ENCODE assay signal across 14 cellular contexts in the genomic region with DNA sequence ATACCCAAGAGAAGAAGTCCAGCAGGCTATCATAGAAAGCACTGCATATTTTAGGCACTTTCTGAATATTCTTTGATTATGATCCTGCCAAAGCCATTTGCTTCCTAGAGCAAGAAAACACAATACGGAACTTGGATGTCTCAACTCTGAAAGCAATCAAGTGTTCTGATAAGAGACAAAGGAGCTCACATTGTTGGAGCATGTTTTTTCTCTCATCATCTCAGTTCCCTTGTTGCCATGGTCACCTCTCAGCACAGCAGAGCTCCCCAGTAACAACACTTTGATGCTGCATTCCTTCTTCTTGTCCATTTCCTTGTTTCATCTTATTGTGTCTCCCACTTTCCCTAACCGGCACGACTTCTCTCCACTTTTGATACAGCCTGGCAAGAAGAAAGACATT.
"Had no signal": no experiment of that assay in that cellular context is flagged by ENCODE, and none has a peak within 500 bp of the region (broad histone marks: within the 10 kb centered on the region; RNA-seq: fewer than 3 reads in every experiment).

No MANE protein-coding gene starts in this region.

- H3K4me3 ChIP-seq: prostate gland, right lobe of liver, smooth muscle cell had no signal

- H3K36me3 ChIP-seq: brain microvascular endothelial cell, prostate gland, right lobe of liver had no signal

- ATAC-seq: foreskin keratinocyte; natural killer cell treated with Interleukin-12 subunit alpha and Interleukin-12 subunit beta and Interleukin-15 and Interleukin-18, amount 100 ng/mL, for 72 hours; right lobe of liver had no signal

- H3K27ac ChIP-seq: brain microvascular endothelial cell, foreskin keratinocyte, prostate gland, right lobe of liver had no signal

- H3K9me3 ChIP-seq: prostate gland, right lobe of liver had no signal

- H3K4me1 ChIP-seq: foreskin keratinocyte, prostate gland, right lobe of liver had no signal

- H3K27me3 ChIP-seq: brain microvascular endothelial cell, foreskin keratinocyte, right lobe of liver had no signal

- DNase-seq: activated CD4-positive, alpha-beta T cell treated with anti-CD3 and anti-CD28 coated beads, Interleukin-2, amount 10 ng/mL, durations not matched to agents 7 days and 5 days; activated naive CD4-positive, alpha-beta T cell; brain microvascular endothelial cell; effector memory CD4-positive, alpha-beta T cell; foreskin keratinocyte; mammary epithelial cell; right lobe of liver; stimulated activated CD4-positive, alpha-beta T cell treated with anti-CD3 and anti-CD28 coated beads, Interleukin-4, amount 100 ng/mL, for 4 hours; stimulated activated CD8-positive, alpha-beta memory T cell treated with anti-CD3 and anti-CD28 coated beads, Interleukin-4, amount 100 ng/mL, for 48 hours; stimulated activated naive CD4-positive, alpha-beta T cell treated with Interleukin-2 at 50 U/mL for 16 hours; substantia nigra had no signal
